8 cellular contexts compared by ENCODE assay signal in the genomic region with DNA sequence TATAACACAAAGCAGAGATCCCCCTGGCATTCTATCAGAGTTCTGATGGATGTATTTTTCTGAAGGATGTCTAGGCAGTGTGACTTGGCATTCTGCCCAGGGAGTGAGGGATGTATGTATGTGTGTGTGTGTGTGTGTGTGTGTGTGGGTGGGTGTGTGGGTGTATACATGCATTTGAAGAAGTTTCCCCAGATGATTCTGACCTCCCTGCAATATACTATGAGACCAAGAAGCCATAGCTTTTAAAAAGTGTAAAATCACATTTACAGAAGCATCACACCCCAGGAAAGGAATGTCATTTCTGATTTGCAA. TPM values are rescaled to one million over a fixed set of nuclear protein-coding genes. Genes with fewer than 3 reads are reported as not detected.
DNase-seq lines count a peak whose midpoint lies in the region; TF ChIP-seq lines count a peak whose summit lies in the region.

No MANE protein-coding gene starts in this region.

- TF ChIP-seq POLR2A in spleen (IDR thresholded peaks at IDR 0.05), result no peak

- H3K9me3 ChIP-seq in spleen, result no peaks in the 10 kb centered on the region

- no peak overlapping the region for H3K4me3 ChIP-seq in skeletal muscle cell (ENCODE audit: low read depth, low read length)
- H3K4me3 ChIP-seq in spleen, result no peak overlapping the region

- intact Hi-C loops in spleen (cut with DNase I; ENCODE audit: low total_unique reads), result no loop called here

- H3K27ac ChIP-seq in spleen, result no peak overlapping the region

- no peaks in the 10 kb centered on the region for H3K27me3 ChIP-seq in spleen (replicated peaks in 1 of 7)

- no peaks in the 10 kb centered on the region for H3K36me3 ChIP-seq in spleen

- H3K4me1 ChIP-seq in spleen, result peaks cover 0 to 18% (median 13%) of the 10 kb centered on the region in 6 donors

- peak; percentile 56 for DNase-seq in DMS53 (lab: John Stamatoyannopoulos, UW)
- no peak for DNase-seq in DMS53 treated with DMSO at 0.1 percent for 48 hours (lab: John Stamatoyannopoulos, UW; ENCODE audit: unreplicated experiment)
- DNase-seq in NCI-H1105 treated with DMSO at 0.1 percent for 48 hours (lab: John Stamatoyannopoulos, UW), result peak; percentile 79
- DNase-seq in astrocyte of the hippocampus (ENCODE audit: low read depth, low spot score), result peak; percentile 44
- peak; percentile 22 for DNase-seq in skeletal muscle cell (ENCODE audit: low read depth)
- no peak for DNase-seq in cerebellum (ENCODE audit: low spot score)
- no peak for DNase-seq in cerebellar nuclear complex (lab: John Stamatoyannopoulos, UW)
- DNase-seq in spleen, result no peak

- TF ChIP-seq CTCF in spleen (IDR thresholded peaks at IDR 0.05 in 8 of 11, conservative IDR thresholded peaks at IDR 0.05 in 3 of 11), result no peak

RNA-seq across cellular contexts. Expression of gene NAP1L1, which starts 59.7 kb away (rescaled TPM):
- 217 TPM for total RNA-seq in cerebellum
- total RNA-seq in spleen, result 100 to 1,000 TPM; 353 to 460 (median 404) TPM
- 100 to 1,000 TPM; 354 to 533 (median 456) TPM for polyA plus RNA-seq in spleen

Comparison
In these comparisons a context has a peak if more than half of its experiments do, and no peak if none do; other contexts are left out.
1. DNase-seq: peak in DMS53 (single experiment), NCI-H1105 treated with DMSO at 0.1 percent for 48 hours (single experiment), astrocyte of the hippocampus (single experiment) and skeletal muscle cell (single experiment); none in DMS53 treated with DMSO at 0.1 percent for 48 hours (single experiment), cerebellum (single experiment), cerebellar nuclear complex (0 of 2) and spleen (single experiment).